ENCODE assay signal across 8 cellular contexts in the genomic region with DNA sequence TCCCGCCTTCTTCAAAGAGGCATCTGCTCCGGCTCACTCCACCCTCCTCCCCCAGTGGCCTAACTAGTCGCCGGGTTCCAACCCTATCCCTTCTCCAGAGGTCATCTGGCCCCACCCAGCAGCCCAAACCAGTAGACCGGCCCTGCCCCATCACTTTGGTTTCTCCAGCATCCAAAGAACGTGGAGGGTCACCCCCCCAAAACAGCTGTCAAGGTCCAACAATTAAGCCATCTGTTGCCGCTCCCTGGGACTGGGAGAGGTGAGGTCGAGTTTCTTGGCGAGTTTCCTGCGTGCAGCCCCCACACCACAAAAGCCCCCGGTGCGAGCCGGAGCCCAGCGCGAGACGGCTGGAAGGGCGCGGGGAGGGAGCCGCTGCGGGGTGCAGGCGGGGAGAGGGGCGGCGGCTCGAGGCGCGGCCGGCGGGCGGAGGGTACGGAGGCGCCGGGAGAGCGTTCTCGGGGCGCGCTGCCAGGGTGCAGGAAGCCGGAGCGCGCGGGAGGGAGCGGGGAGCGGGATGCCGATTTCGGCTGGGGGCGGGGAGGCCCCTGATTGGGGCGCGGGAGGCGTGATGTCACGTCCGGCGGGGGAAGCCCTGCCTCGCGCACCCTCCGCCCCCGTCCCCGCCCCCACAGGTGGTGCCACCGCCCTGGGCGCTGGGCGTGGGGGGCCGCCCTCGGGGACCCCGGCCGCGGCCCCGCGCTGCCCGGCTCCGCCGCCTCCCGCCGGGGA. TPM values are rescaled to one million over a fixed set of nuclear protein-coding genes. Genes with fewer than 3 reads are reported as not detected.
A peak's percentile ranks its signal among the peaks of the same experiment; 100 is the strongest.
DNase-seq lines count a peak whose midpoint lies in the region; ATAC-seq and TF ChIP-seq lines count a peak whose summit lies in the region.

No MANE protein-coding gene starts in this region.

- peak; percentile 53 for ATAC-seq in GM19397 (IDR thresholded peaks at IDR 0.05; ENCODE audit: unreplicated experiment)
- ATAC-seq in omental fat pad (ENCODE audit: low FRiP score), result peak; percentile 75

- CTCF ChIA-PET in BJ (lab: Yijun Ruan, JAX), result interaction anchor here (2.0 to 3.4 kb wide), 2 partner anchors 202 to 207 kb away, joined by 10 to 50 read pairs; no protein-coding TSS in a partner anchor

- H3K27me3 ChIP-seq in BJ (ENCODE audit: control insufficient read depth, insufficient read depth, low read length) (no peaks in the 10 kb centered on the region), SJCRH30 (no peaks in the 10 kb centered on the region)

- peak overlapping the region; percentile 85 for H3K27ac ChIP-seq in SJCRH30

- no peaks in the 10 kb centered on the region for H3K9me3 ChIP-seq in SJCRH30 (replicated peaks)

- peak overlapping the region; percentile 70 for H3K4me3 ChIP-seq in BJ (ENCODE audit: low read depth, low read length)
- H3K4me3 ChIP-seq in Jurkat, Clone E6-1 (ENCODE audit: low read length), result peak overlapping the region; percentile 63
- H3K4me3 ChIP-seq in SJCRH30, result peak overlapping the region; percentile 82

- no peak for TF ChIP-seq CTCF in BJ (IDR thresholded peaks at IDR 0.05; ENCODE audit: insufficient read depth, low read depth, low read length)
- TF ChIP-seq CTCF in omental fat pad (IDR thresholded peaks at IDR 0.05), result no peak

- POLR2A ChIA-PET in BJ (lab: Charles Lee), result interaction anchor here (0.6 kb wide), 1 partner anchor 126 kb away, joined by 4 read pairs; no protein-coding TSS in a partner anchor

- peak; percentile 26 for DNase-seq in BJ (ENCODE audit: low read depth)
- peak; percentile 74 for DNase-seq in Jurkat, Clone E6-1 (ENCODE audit: low read depth, low spot score)
- DNase-seq in SJCRH30, result peak; percentile 96 to 97
- DNase-seq in activated naive CD4-positive, alpha-beta T cell treated with anti-CD3 and anti-CD28 coated beads, Interleukin-2, amount 50 U/mL, for 16 hours, result peak; percentile 81
- peak; percentile 82 for DNase-seq in globus pallidus (ENCODE audit: low spot score)
- DNase-seq in omental fat pad (ENCODE audit: low spot score), result peak; percentile 71
- peak; percentile 77 for DNase-seq in superior temporal gyrus (ENCODE audit: extremely low spot score)

- peaks cover 3% of the 10 kb centered on the region for H3K36me3 ChIP-seq in BJ (ENCODE audit: control insufficient read depth, insufficient read depth, low read length)
- H3K36me3 ChIP-seq in SJCRH30, result no peaks in the 10 kb centered on the region

- peaks cover 22% of the 10 kb centered on the region; the same call in 1 of the 2 replicates for H3K4me1 ChIP-seq in SJCRH30

RNA-seq across cellular contexts. Expression of a gene that starts 0.6 kb away (rescaled TPM):
- 62.9 and 126 TPM in 2 replicates for polyA plus RNA-seq in BJ (2011; rRNA removed)
- 50.6 and 63.2 TPM in 2 replicates for polyA minus RNA-seq in BJ (2011; rRNA and poly(A)+ RNA removed)
- 6.3 TPM for polyA plus RNA-seq in Jurkat, Clone E6-1 (2012; ENCODE audit: insufficient read depth, insufficient read length)
- total RNA-seq in SJCRH30 (2014; rRNA removed; shearing (Covaris generic)), result 73.9 and 78.1 TPM in 2 replicates
- 10 to 100 TPM; 33.6 to 91.4 (median 39.5) TPM for total RNA-seq in omental fat pad

Comparison
In these comparisons a context has a peak if more than half of its experiments do, and no peak if none do; other contexts are left out.
1. Peak in every context shown above with its lines: DNase-seq, ATAC-seq, H3K4me3 ChIP-seq and H3K27ac ChIP-seq.
2. DNase-seq: peak in every context shown above with its lines; median percentile 96 in SJCRH30; 82 in globus pallidus; 81 in activated naive CD4-positive, alpha-beta T cell treated with anti-CD3 and anti-CD28 coated beads, Interleukin-2, amount 50 U/mL, for 16 hours; 77 in superior temporal gyrus; 74 in Jurkat, Clone E6-1; 71 in omental fat pad; 26 in BJ.